6 cellular contexts compared by ENCODE assay signal in the genomic region with DNA sequence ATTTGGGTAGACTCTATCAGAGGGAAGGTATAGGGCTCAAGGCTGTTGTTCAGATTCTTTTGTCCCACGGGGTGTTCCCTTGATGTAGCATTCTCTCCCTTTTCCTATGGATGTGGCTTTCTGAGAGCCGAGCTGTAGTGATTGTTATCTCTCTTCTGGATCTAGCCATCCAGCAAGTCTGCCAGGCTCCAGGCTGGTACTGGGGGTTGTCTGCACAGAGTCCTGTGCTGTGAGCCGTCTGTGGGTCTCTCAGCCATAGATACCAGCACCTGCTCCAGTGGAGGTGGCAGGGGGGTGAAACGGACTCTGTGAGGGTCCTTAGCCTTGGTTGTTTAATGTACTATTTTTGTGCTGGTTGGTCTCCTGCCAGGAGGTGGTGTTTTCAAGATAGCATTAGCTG. TPM values are rescaled to one million over a fixed set of nuclear protein-coding genes. Genes with fewer than 3 reads are reported as not detected.
DNase-seq lines count a peak whose midpoint lies in the region; ATAC-seq, FAIRE-seq and TF ChIP-seq lines count a peak whose summit lies in the region.
"Not testable (repeated sequence)": the region's sequence is repeated elsewhere in the genome, so short reads cannot be mapped to it uniquely, and the experiment has no call there.

No MANE protein-coding gene starts in this region.

- H3K4me3 ChIP-seq in BLaER1; kidney (ENCODE audit: low read length in 2 of 2): not testable (repeated sequence)

- ATAC-seq in T-helper 17 cell; stimulated activated naive B cell treated with anti-CD40 and anti-IgM and Interleukin-4, amounts not matched to agents 10 μg/mL and 1 μg/mL and 100 μg/mL, for 72 hours (replicated peaks): not testable (repeated sequence)

- not testable (repeated sequence) for H3K9ac ChIP-seq in BLaER1; kidney (ENCODE audit: low read length in 2 of 2)

- intact Hi-C loops in kidney (cut with DNase I): not testable (repeated sequence)

- not testable (repeated sequence) for H3K4me3 Mint-ChIP-seq in T-helper 17 cell; stimulated activated naive B cell treated with anti-CD40 and anti-IgM and Interleukin-4, amounts not matched to agents 10 μg/mL and 1 μg/mL and 100 μg/mL, for 72 hours

- peak overlapping the region; percentile 39 for H3K27ac Mint-ChIP-seq in T-helper 17 cell
- H3K27ac Mint-ChIP-seq in stimulated activated naive B cell treated with anti-CD40 and anti-IgM and Interleukin-4, amounts not matched to agents 10 μg/mL and 1 μg/mL and 100 μg/mL, for 72 hours: peak overlapping the region; percentile 32

- not testable (repeated sequence) for FAIRE-seq in kidney (lab: Jason Lieb, UNC)

- peaks cover 32% of the 10 kb centered on the region for H3K36me3 ChIP-seq in BLaER1
- not testable (repeated sequence) for H3K36me3 ChIP-seq in kidney (ENCODE audit: control insufficient read depth in 1 of 2, insufficient read depth in 2 of 2, low read length in 2 of 2)

- H3K27me3 Mint-ChIP-seq in T-helper 17 cell: peaks cover 23% of the 10 kb centered on the region
- H3K27me3 Mint-ChIP-seq in stimulated activated naive B cell treated with anti-CD40 and anti-IgM and Interleukin-4, amounts not matched to agents 10 μg/mL and 1 μg/mL and 100 μg/mL, for 72 hours: not testable (repeated sequence)

- H3K27me3 ChIP-seq in BLaER1: not testable (repeated sequence)

- H3K27ac ChIP-seq in BLaER1; kidney (ENCODE audit: low read depth in 2 of 2, low read length in 2 of 2): not testable (repeated sequence)

- H3K9me3 ChIP-seq in BLaER1: peaks cover 18% of the 10 kb centered on the region
- not testable (repeated sequence) for H3K9me3 ChIP-seq in T-helper 17 cell (ENCODE audit: control insufficient read depth, low read length, poor library complexity, severe bottlenecking); kidney (ENCODE audit: control insufficient read depth in 1 of 2, low read length in 2 of 2)

- H3K9me3 Mint-ChIP-seq in stimulated activated naive B cell treated with anti-CD40 and anti-IgM and Interleukin-4, amounts not matched to agents 10 μg/mL and 1 μg/mL and 100 μg/mL, for 72 hours: not testable (repeated sequence)

- not testable (repeated sequence) for TF ChIP-seq CTCF in kidney (IDR thresholded peaks at IDR 0.05; ENCODE audit: borderline replicate concordance, extremely low read depth, insufficient read depth)

- not testable (repeated sequence) for H3K36me3 Mint-ChIP-seq in T-helper 17 cell (ENCODE audit: low read depth)
- peaks cover 24 to 26% of the 10 kb centered on the region in 2 donors for H3K36me3 Mint-ChIP-seq in stimulated activated naive B cell treated with anti-CD40 and anti-IgM and Interleukin-4, amounts not matched to agents 10 μg/mL and 1 μg/mL and 100 μg/mL, for 72 hours

- H4K20me1 ChIP-seq in BLaER1: not testable (repeated sequence)

- peak; percentile 49 for DNase-seq in DMS 273 (lab: John Stamatoyannopoulos, UW; ENCODE audit: unreplicated experiment)
- peak; percentile 29 for DNase-seq in NCI-H2171 treated with DMSO at 0.1 percent for 48 hours (lab: John Stamatoyannopoulos, UW)
- not testable (repeated sequence) for DNase-seq in T-helper 17 cell; stimulated activated naive B cell treated with anti-CD40 and anti-IgM and Interleukin-4, amounts not matched to agents 10 μg/mL and 1 μg/mL and 100 μg/mL, for 72 hours
- peak; percentile 44 for DNase-seq in kidney

- not testable (repeated sequence) for H3K4me1 Mint-ChIP-seq in T-helper 17 cell; stimulated activated naive B cell treated with anti-CD40 and anti-IgM and Interleukin-4, amounts not matched to agents 10 μg/mL and 1 μg/mL and 100 μg/mL, for 72 hours

- H3K4me1 ChIP-seq in BLaER1; kidney (ENCODE audit: control insufficient read depth in 1 of 2, insufficient read depth in 1 of 2, low read depth in 1 of 2, low read length in 2 of 2): not testable (repeated sequence)

- H3K4me2 ChIP-seq in BLaER1: peak overlapping the region; percentile 39

RNA-seq across cellular contexts. Expression of a gene that starts 13.2 kb away (rescaled TPM):
- 1 to 10 TPM; 5.3 to 7.5 TPM for total RNA-seq in T-helper 17 cell
- 33.9 TPM for total RNA-seq in kidney
- 25.4 TPM for polyA plus RNA-seq in kidney (ENCODE audit: insufficient read depth, low read depth, low replicate concordance)
